In the genomic region with DNA sequence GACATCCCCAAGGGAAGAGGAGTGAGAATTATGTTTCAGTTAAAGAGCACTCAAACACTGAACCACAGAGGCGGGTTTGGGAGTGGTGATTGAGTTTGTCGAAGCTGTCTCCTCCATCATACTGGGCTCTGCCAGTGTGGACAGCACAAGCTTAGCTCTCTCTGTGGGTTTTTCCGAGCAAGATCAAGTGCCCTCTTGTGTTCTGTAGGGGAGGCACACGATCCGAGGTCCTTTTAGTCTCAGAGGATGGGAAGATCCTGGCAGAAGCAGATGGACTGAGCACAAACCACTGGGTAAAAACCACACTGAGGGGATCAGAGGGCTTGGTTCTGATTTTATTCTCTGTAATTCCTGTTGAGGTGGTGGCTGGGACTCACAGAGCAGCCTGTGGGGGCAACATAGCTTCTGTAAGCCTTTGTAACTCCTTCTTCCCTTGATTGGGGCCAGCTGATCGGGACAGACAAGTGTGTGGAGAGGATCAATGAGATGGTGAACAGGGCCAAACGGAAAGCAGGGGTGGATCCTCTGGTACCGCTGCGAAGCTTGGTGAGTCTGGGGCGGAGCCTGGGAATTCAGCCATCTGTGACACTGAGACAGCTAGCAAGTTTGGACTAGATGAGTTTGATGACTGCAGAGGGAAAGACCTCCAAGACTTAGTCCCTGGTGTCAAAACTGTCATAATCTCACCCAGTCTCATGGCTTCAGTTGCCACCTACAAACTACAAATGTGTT, we compare ENCODE assay signal across 8 cellular contexts. TPM values are rescaled to one million over a fixed set of nuclear protein-coding genes. Genes with fewer than 3 reads are reported as not detected.
DNase-seq lines count a peak whose midpoint lies in the region; ATAC-seq and TF ChIP-seq lines count a peak whose summit lies in the region.

No MANE protein-coding gene starts in this region.

- H3K27me3 ChIP-seq in NT2/D1 (ENCODE audit: insufficient read depth, insufficient read length) (no peaks in the 10 kb centered on the region), dorsolateral prefrontal cortex (no peaks in the 10 kb centered on the region), neuron (ENCODE audit: insufficient read depth, low read length) (no peaks in the 10 kb centered on the region)

- H3K9ac ChIP-seq in NT2/D1 (ENCODE audit: insufficient read length, low read depth) = no peak overlapping the region

- TF ChIP-seq CTCF in GM12865 (IDR thresholded peaks at IDR 0.05; ENCODE audit: insufficient read depth, low read depth, low read length, missing control alignments) (no peak), dorsolateral prefrontal cortex (IDR thresholded peaks at IDR 0.05 in 54 of 56, conservative IDR thresholded peaks at IDR 0.05 in 2 of 56; ENCODE audit: low read depth in 1 of 56, partially characterized antibody in 56 of 56) (peak in 50 of 56 donors; percentile 6 to 55 (median 36))

- no peak overlapping the region for H2AFZ ChIP-seq in neuron (ENCODE audit: low read depth, low read length)

- in situ Hi-C loops in ACHN (cut with HindIII; ENCODE audit: low pct_ligation_motif_present, low pct_unique_long_range_greater_than_20kb, low sequenced_read_pairs) = no loop called here

- H3K4me1 ChIP-seq in NT2/D1 (ENCODE audit: insufficient read depth, insufficient read length) (no peaks in the 10 kb centered on the region), neuron (ENCODE audit: insufficient read depth, low read length) (peaks cover 8% of the 10 kb centered on the region)

- H3K36me3 ChIP-seq in NT2/D1 (ENCODE audit: insufficient read depth, insufficient read length, low read length) = peaks cover 50% of the 10 kb centered on the region
- H3K36me3 ChIP-seq in neuron (ENCODE audit: insufficient read depth, low read length) = peaks cover 26% of the 10 kb centered on the region

- peak overlapping the region; percentile 63; the same call in 1 of the 2 replicates for H3K4me3 ChIP-seq in GM12865 (ENCODE audit: low read depth, low read length)
- H3K4me3 ChIP-seq in NT2/D1 (ENCODE audit: insufficient read length, low read depth) = no peak overlapping the region
- H3K4me3 ChIP-seq in dorsolateral prefrontal cortex = peak overlapping the region in 37 of 59 donors; percentile 1 to 100 (median 95)
- H3K4me3 ChIP-seq in neuron (ENCODE audit: low read length) = peak overlapping the region; percentile 86

- peak overlapping the region in 29 of 59 donors; percentile 7 to 100 (median 36) for H3K27ac ChIP-seq in dorsolateral prefrontal cortex

- DNase-seq in ACHN (peak; percentile 41), GM12865 (ENCODE audit: low read depth) (peak; percentile 33), NT2/D1 (ENCODE audit: low read depth, low spot score) (peak; percentile 22), dorsolateral prefrontal cortex (peak in 2 of 10 donors; percentile 26 to 36), left cardiac atrium (no peak)

- no peaks in the 10 kb centered on the region for H3K9me3 ChIP-seq in NT2/D1 (ENCODE audit: insufficient read depth, low read length)
- no peaks in the 10 kb centered on the region for H3K9me3 ChIP-seq in neuron (ENCODE audit: low read length)

- intact Hi-C loops in dorsolateral prefrontal cortex (cut with DNase I) (no loop called here), left cardiac atrium (cut with DNase I) (no loop called here)

- ATAC-seq in left cardiac atrium (no peak), GM21515 (IDR thresholded peaks at IDR 0.05; ENCODE audit: unreplicated experiment) (no peak), GM21447 (IDR thresholded peaks at IDR 0.05; ENCODE audit: unreplicated experiment) (no peak)

RNA-seq across cellular contexts. Expression of gene NAGK, which starts 2.0 kb away (rescaled TPM):
- 100 to 1,000 TPM in 47 of 120 experiments, 10 to 100 TPM in 73; 70.6 to 123 (median 96.5) TPM for total RNA-seq in dorsolateral prefrontal cortex
- total RNA-seq in left cardiac atrium = 10 to 100 TPM; 54.5 to 66.4 TPM

RNA-seq across cellular contexts. Expression of gene MCEE, which starts 59.6 kb away (rescaled TPM):
- total RNA-seq in dorsolateral prefrontal cortex = 10 to 100 TPM in 105 of 120 experiments, 1 to 10 TPM in 15; 6.9 to 20.7 (median 12.9) TPM
- 10 to 100 TPM; 26.6 to 31.7 TPM for total RNA-seq in left cardiac atrium

RNA-seq across cellular contexts. Expression of gene MPHOSPH10, which starts 60.0 kb away (rescaled TPM):
- total RNA-seq in dorsolateral prefrontal cortex = 10 to 100 TPM; 19.7 to 40.3 (median 30.2) TPM
- total RNA-seq in left cardiac atrium = 10 to 100 TPM; 18.3 to 29.6 TPM
